In the genomic region with DNA sequence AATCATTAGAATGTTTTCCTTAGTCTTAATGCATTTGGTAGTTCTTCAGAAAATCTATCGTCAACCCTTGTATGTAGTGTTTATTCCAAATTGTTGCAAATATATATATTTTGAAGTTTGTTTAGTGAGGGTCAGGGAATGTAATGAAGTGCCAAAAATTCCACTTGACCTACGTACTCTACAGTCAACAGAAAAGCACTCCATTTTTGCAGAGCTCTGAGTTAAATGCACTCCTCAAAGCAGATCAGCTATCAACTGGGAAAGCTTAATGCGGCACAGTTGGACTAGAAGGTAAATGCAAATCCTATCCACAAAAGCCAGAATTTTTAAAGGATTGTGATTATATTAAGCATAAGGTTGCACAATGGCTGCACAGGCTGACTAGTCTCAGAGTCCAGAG, we compare ENCODE assay signal across 33 cellular contexts.
"Had no signal": no experiment of that assay in that cellular context is flagged by ENCODE, and none has a peak within 500 bp of the region (broad histone marks: within the 10 kb centered on the region; RNA-seq: fewer than 3 reads in every experiment).

No MANE protein-coding gene starts in this region.

- H3K27me3 ChIP-seq: adrenal gland, ascending aorta, brain microvascular endothelial cell, dorsolateral prefrontal cortex, foreskin keratinocyte, heart left ventricle, neural progenitor cell, spleen, tibial nerve, uterus had no signal

- H3K9me3 ChIP-seq: adrenal gland, ascending aorta, tibial nerve, uterus had no signal

- H3K27ac ChIP-seq: adrenal gland, brain microvascular endothelial cell, dorsolateral prefrontal cortex, foreskin keratinocyte, heart left ventricle, left ventricle myocardium inferior, neural progenitor cell, uterus, WERI-Rb-1 had no signal

- ATAC-seq: activated CD4-positive, CD25-positive, alpha-beta regulatory T cell treated with anti-CD3 and anti-CD28 coated beads, Interleukin-2, amount 50 U/mL, for 24 hours; foreskin keratinocyte; heart left ventricle; naive thymus-derived CD8-positive, alpha-beta T cell; right cardiac atrium had no signal

- H3K27me3 Mint-ChIP-seq: activated naive CD8-positive, alpha-beta T cell treated with anti-CD3 and anti-CD28 coated beads for 36 hours; naive thymus-derived CD8-positive, alpha-beta T cell had no signal

- H3K36me3 ChIP-seq: adrenal gland, ascending aorta, brain microvascular endothelial cell, left ventricle myocardium inferior, uterus, WERI-Rb-1 had no signal

- H3K27ac Mint-ChIP-seq: activated naive CD4-positive, alpha-beta T cell treated with anti-CD3 and anti-CD28 coated beads for 36 hours; activated T-helper 1 cell treated with anti-CD3 and anti-CD28 coated beads, Interleukin-12 subunit alpha, Interleukin-12 subunit beta, Interleukin-2, Interleukin-4 antibody, amounts not matched to agents 30 ng/mL and 10 ng/mL and 1 ng/mL, durations not matched to agents 14 hours and 24 hours and 36 hours; neural progenitor cell; T-helper 1 cell treated with Interleukin-12 subunit alpha and Interleukin-12 subunit beta and Interleukin-4 antibody, amounts not matched to agents 30 μg/mL and 1 μg/mL, for 36 hours had no signal

- H3K4me1 Mint-ChIP-seq: activated naive CD8-positive, alpha-beta T cell treated with anti-CD3 and anti-CD28 coated beads for 36 hours; neural progenitor cell had no signal

- H2AFZ ChIP-seq: neural progenitor cell had no signal

- H3K4me1 ChIP-seq: adrenal gland, left ventricle myocardium inferior, neural progenitor cell, uterus had no signal

- DNase-seq: activated CD4-positive, alpha-beta T cell treated with anti-CD3 and anti-CD28 coated beads for 48 hours; activated CD4-positive, alpha-beta T cell treated with anti-CD3 and anti-CD28 coated beads, Interleukin-2, amount 50 U/mL, for 48 hours; activated CD8-positive, alpha-beta memory T cell treated with anti-CD3 and anti-CD28 coated beads for 24 hours; activated effector memory CD4-positive, alpha-beta T cell treated with anti-CD3 and anti-CD28 coated beads, Interleukin-2, amount 50 U/mL, for 16 hours; activated naive CD4-positive, alpha-beta T cell treated with anti-CD3 and anti-CD28 coated beads for 36 hours; activated naive CD8-positive, alpha-beta T cell treated with anti-CD3 and anti-CD28 coated beads for 36 hours; activated T-cell treated with anti-CD3 and anti-CD28 coated beads, Interleukin-2, amount 50 U/mL, for 1 hour; adrenal gland; brain microvascular endothelial cell; dorsolateral prefrontal cortex; effector memory CD4-positive, alpha-beta T cell; erythroblast; foreskin keratinocyte; heart left ventricle; left ventricle myocardium inferior; mammary epithelial cell; midbrain; naive thymus-derived CD8-positive, alpha-beta T cell; occipital lobe; right cardiac atrium; spleen; stimulated activated naive CD4-positive, alpha-beta T cell treated with Interleukin-2 at 50 U/mL for 16 hours; SW 1271; T1000; uterus; WERI-Rb-1 had no signal

- H3K9ac ChIP-seq: neural progenitor cell had no signal

- H3K4me2 ChIP-seq: neural progenitor cell had no signal

- H3K36me3 Mint-ChIP-seq: neural progenitor cell had no signal

- H3K4me3 ChIP-seq: adrenal gland, ascending aorta, coronary artery, dorsolateral prefrontal cortex, heart left ventricle, left ventricle myocardium inferior, neural progenitor cell, spleen, tibial nerve, uterus had no signal

- H3K4me3 Mint-ChIP-seq: activated naive CD4-positive, alpha-beta T cell treated with anti-CD3 and anti-CD28 coated beads for 36 hours; activated naive CD8-positive, alpha-beta T cell treated with anti-CD3 and anti-CD28 coated beads for 36 hours; activated T-helper 1 cell treated with anti-CD3 and anti-CD28 coated beads, Interleukin-12 subunit alpha, Interleukin-12 subunit beta, Interleukin-2, Interleukin-4 antibody, amounts not matched to agents 30 ng/mL and 10 ng/mL and 1 ng/mL, durations not matched to agents 14 hours and 24 hours and 36 hours; naive thymus-derived CD8-positive, alpha-beta T cell; neural progenitor cell; T-helper 1 cell treated with Interleukin-12 subunit alpha and Interleukin-12 subunit beta and Interleukin-4 antibody, amounts not matched to agents 30 μg/mL and 1 μg/mL, for 36 hours had no signal
